ENCODE assay signal across 12 cellular contexts in genomic region chr13:44484562-44485164, GRCh38.
A peak's percentile ranks its signal among the peaks of the same experiment; 100 is the strongest.
DNase-seq lines count a peak whose midpoint lies in the region; ATAC-seq and TF ChIP-seq lines count a peak whose summit lies in the region.
"Had no signal": no experiment of that assay in that cellular context is flagged by ENCODE, and none has a peak within 500 bp of the region (broad histone marks: within the 10 kb centered on the region; RNA-seq: fewer than 3 reads in every experiment).

No MANE protein-coding gene starts in this region.

- no peaks in the 10 kb centered on the region for H3K9me3 Mint-ChIP-seq in activated CD4-positive, alpha-beta T cell treated with anti-CD3 and anti-CD28 coated beads for 36 hours (ENCODE audit: low read depth)
- H3K9me3 Mint-ChIP-seq in HFFc6 (no peaks in the 10 kb centered on the region), osteocyte (ENCODE audit: unreplicated experiment) (no peaks in the 10 kb centered on the region), MCF 10A (ENCODE audit: unreplicated experiment) (no peaks in the 10 kb centered on the region)
- H3K9me3 Mint-ChIP-seq in activated CD8-positive, alpha-beta T cell treated with anti-CD3 and anti-CD28 coated beads, Interleukin-2, amount 10 ng/mL, durations not matched to agents 7 days and 5 days (ENCODE audit: insufficient read depth): no peaks in the 10 kb centered on the region

- ATAC-seq in activated CD4-positive, alpha-beta T cell treated with anti-CD3 and anti-CD28 coated beads for 36 hours: peak; percentile 44
- ATAC-seq in activated CD8-positive, alpha-beta T cell treated with anti-CD3 and anti-CD28 coated beads, Interleukin-2, amount 10 ng/mL, durations not matched to agents 7 days and 5 days: peak; percentile 51

- TF ChIP-seq CTCF in HFFc6 (IDR thresholded peaks at IDR 0.05) (no peak), osteocyte (IDR thresholded peaks at IDR 0.05) (no peak), MCF 10A (IDR thresholded peaks at IDR 0.05; ENCODE audit: unreplicated experiment) (no peak)

- H3K36me3 Mint-ChIP-seq in activated CD4-positive, alpha-beta T cell treated with anti-CD3 and anti-CD28 coated beads for 36 hours (ENCODE audit: low read depth): no peaks in the 10 kb centered on the region
- H3K36me3 Mint-ChIP-seq in HFFc6 (ENCODE audit: low read depth): no peaks in the 10 kb centered on the region
- no peaks in the 10 kb centered on the region for H3K36me3 Mint-ChIP-seq in activated CD8-positive, alpha-beta T cell treated with anti-CD3 and anti-CD28 coated beads, Interleukin-2, amount 10 ng/mL, durations not matched to agents 7 days and 5 days (ENCODE audit: low read depth)
- no peaks in the 10 kb centered on the region for H3K36me3 Mint-ChIP-seq in osteocyte (ENCODE audit: unreplicated experiment)
- no peaks in the 10 kb centered on the region for H3K36me3 Mint-ChIP-seq in MCF 10A (ENCODE audit: insufficient read depth, unreplicated experiment)

- POLR2A ChIA-PET in activated CD4-positive, alpha-beta T cell treated with anti-CD3 and anti-CD28 coated beads for 36 hours (lab: Charles Lee): no interaction called here
- POLR2A ChIA-PET in activated CD8-positive, alpha-beta T cell treated with anti-CD3 and anti-CD28 coated beads, Interleukin-2, amount 10 ng/mL, durations not matched to agents 7 days and 5 days (lab: Charles Lee): no interaction called here
- POLR2A ChIA-PET in MCF 10A (lab: Yijun Ruan, JAX): interaction anchor here (0.8 to 1.8 kb wide), 6 partner anchors 9 to 485 kb away, joined by 3 to 8 read pairs (median 4); no protein-coding TSS in a partner anchor

- peak overlapping the region; percentile 38 for H3K4me3 Mint-ChIP-seq in activated CD4-positive, alpha-beta T cell treated with anti-CD3 and anti-CD28 coated beads for 36 hours
- 0 out of 2 replicates have a peak overlapping the region, but pooled peaks have one; percentile 6 for H3K4me3 Mint-ChIP-seq in HFFc6
- H3K4me3 Mint-ChIP-seq in activated CD8-positive, alpha-beta T cell treated with anti-CD3 and anti-CD28 coated beads, Interleukin-2, amount 10 ng/mL, durations not matched to agents 7 days and 5 days: peak overlapping the region; percentile 66
- H3K4me3 Mint-ChIP-seq in osteocyte (ENCODE audit: unreplicated experiment): no peak overlapping the region
- no peak overlapping the region for H3K4me3 Mint-ChIP-seq in MCF 10A (ENCODE audit: unreplicated experiment)

- intact Hi-C loops in activated CD4-positive, alpha-beta T cell treated with anti-CD3 and anti-CD28 coated beads for 36 hours (cut with DNase I, micrococcal nuclease): loop anchor here (2.0 to 5.0 kb wide), 5 partner anchors 92 to 503 kb away; partner anchors contain the start of genes TSC22D1 (in 2 of the 2), GPALPP1 (in 1 of the 2) and NUFIP1 (in 1 of the 2)
- intact Hi-C loops in MCF 10A (cut with micrococcal nuclease): no loop called here

- no TSS peak for BruUV-seq in MCF 10A (replicated peaks; lab: Mats Ljungman, UMichigan)

- H3K27me3 Mint-ChIP-seq in activated CD4-positive, alpha-beta T cell treated with anti-CD3 and anti-CD28 coated beads for 36 hours: no peaks in the 10 kb centered on the region
- H3K27me3 Mint-ChIP-seq in HFFc6 (ENCODE audit: insufficient read depth): no peaks in the 10 kb centered on the region
- H3K27me3 Mint-ChIP-seq in activated CD8-positive, alpha-beta T cell treated with anti-CD3 and anti-CD28 coated beads, Interleukin-2, amount 10 ng/mL, durations not matched to agents 7 days and 5 days (ENCODE audit: low read depth): no peaks in the 10 kb centered on the region
- no peaks in the 10 kb centered on the region for H3K27me3 Mint-ChIP-seq in osteocyte (ENCODE audit: unreplicated experiment)
- H3K27me3 Mint-ChIP-seq in MCF 10A (ENCODE audit: insufficient read depth, unreplicated experiment): no peaks in the 10 kb centered on the region

- H3K4me1 Mint-ChIP-seq in activated CD4-positive, alpha-beta T cell treated with anti-CD3 and anti-CD28 coated beads for 36 hours: peaks cover 13% of the 10 kb centered on the region
- peaks cover 28% of the 10 kb centered on the region for H3K4me1 Mint-ChIP-seq in HFFc6 (ENCODE audit: low read depth)
- peaks cover 15% of the 10 kb centered on the region for H3K4me1 Mint-ChIP-seq in activated CD8-positive, alpha-beta T cell treated with anti-CD3 and anti-CD28 coated beads, Interleukin-2, amount 10 ng/mL, durations not matched to agents 7 days and 5 days (ENCODE audit: low read depth)
- H3K4me1 Mint-ChIP-seq in osteocyte (ENCODE audit: unreplicated experiment): peaks cover 11% of the 10 kb centered on the region
- no peaks in the 10 kb centered on the region for H3K4me1 Mint-ChIP-seq in MCF 10A (ENCODE audit: insufficient read depth, unreplicated experiment)

- CTCF ChIA-PET in activated CD4-positive, alpha-beta T cell treated with anti-CD3 and anti-CD28 coated beads for 36 hours (lab: Charles Lee): interaction anchor here (0.7 to 2.9 kb wide), 22 partner anchors 7 to 603 kb away, joined by 3 to 27 read pairs (median 4); no protein-coding TSS in a partner anchor
- CTCF ChIA-PET in activated CD8-positive, alpha-beta T cell treated with anti-CD3 and anti-CD28 coated beads, Interleukin-2, amount 10 ng/mL, durations not matched to agents 7 days and 5 days (lab: Charles Lee): interaction anchor here (0.8 to 4.2 kb wide), 32 partner anchors 8 to 819 kb away, joined by 3 to 31 read pairs (median 5); no protein-coding TSS in a partner anchor
- CTCF ChIA-PET in MCF 10A (lab: Yijun Ruan, JAX): interaction anchor here (0.6 to 4.8 kb wide), 17 partner anchors 9 to 790 kb away, joined by 3 to 50 read pairs (median 4); no protein-coding TSS in a partner anchor

- H3K27ac Mint-ChIP-seq in activated CD4-positive, alpha-beta T cell treated with anti-CD3 and anti-CD28 coated beads for 36 hours: peak overlapping the region; percentile 20
- peak overlapping the region; percentile 2; the same call in 1 of the 2 replicates for H3K27ac Mint-ChIP-seq in HFFc6
- peak overlapping the region; percentile 71 for H3K27ac Mint-ChIP-seq in activated CD8-positive, alpha-beta T cell treated with anti-CD3 and anti-CD28 coated beads, Interleukin-2, amount 10 ng/mL, durations not matched to agents 7 days and 5 days
- peak overlapping the region; percentile 31 for H3K27ac Mint-ChIP-seq in osteocyte (ENCODE audit: unreplicated experiment)
- no peak overlapping the region for H3K27ac Mint-ChIP-seq in MCF 10A (ENCODE audit: low read depth, unreplicated experiment)

- no peak for DNase-seq in activated CD4-positive, alpha-beta T cell treated with anti-CD3 and anti-CD28 coated beads for 36 hours
- DNase-seq in activated CD4-positive, alpha-beta T cell treated with anti-CD3 and anti-CD28 coated beads, Interleukin-2, amount 50 U/mL, for 4 hours: no peak
- DNase-seq in HFFc6 (no peak), osteocyte (ENCODE audit: extremely low spot score, unreplicated experiment) (no peak), DMS53 (lab: John Stamatoyannopoulos, UW) (no peak), MCF 10A (ENCODE audit: unreplicated experiment) (no peak), DMS79 treated with DMSO at 0.1 percent for 48 hours (lab: John Stamatoyannopoulos, UW) (no peak)
- no peak for DNase-seq in activated CD8-positive, alpha-beta T cell treated with anti-CD3 and anti-CD28 coated beads, Interleukin-2, amount 10 ng/mL, durations not matched to agents 7 days and 5 days
- DNase-seq: activated CD4-positive, alpha-beta T cell treated with anti-CD3 and anti-CD28 coated beads for 4 hours; esophagus squamous epithelium; GF-D8; NCI-H2081 treated with DMSO at 0.1 percent for 48 hours had no signal

Comparison
In these comparisons a context has a peak if more than half of its experiments do, and no peak if none do; other contexts are left out.
1. H3K4me3 Mint-ChIP-seq: peak in activated CD4-positive, alpha-beta T cell treated with anti-CD3 and anti-CD28 coated beads for 36 hours (single experiment), HFFc6 (single experiment) and activated CD8-positive, alpha-beta T cell treated with anti-CD3 and anti-CD28 coated beads, Interleukin-2, amount 10 ng/mL, durations not matched to agents 7 days and 5 days (single experiment); none in osteocyte (single experiment) and MCF 10A (single experiment).